9 cellular contexts compared by ENCODE assay signal in the genomic region with DNA sequence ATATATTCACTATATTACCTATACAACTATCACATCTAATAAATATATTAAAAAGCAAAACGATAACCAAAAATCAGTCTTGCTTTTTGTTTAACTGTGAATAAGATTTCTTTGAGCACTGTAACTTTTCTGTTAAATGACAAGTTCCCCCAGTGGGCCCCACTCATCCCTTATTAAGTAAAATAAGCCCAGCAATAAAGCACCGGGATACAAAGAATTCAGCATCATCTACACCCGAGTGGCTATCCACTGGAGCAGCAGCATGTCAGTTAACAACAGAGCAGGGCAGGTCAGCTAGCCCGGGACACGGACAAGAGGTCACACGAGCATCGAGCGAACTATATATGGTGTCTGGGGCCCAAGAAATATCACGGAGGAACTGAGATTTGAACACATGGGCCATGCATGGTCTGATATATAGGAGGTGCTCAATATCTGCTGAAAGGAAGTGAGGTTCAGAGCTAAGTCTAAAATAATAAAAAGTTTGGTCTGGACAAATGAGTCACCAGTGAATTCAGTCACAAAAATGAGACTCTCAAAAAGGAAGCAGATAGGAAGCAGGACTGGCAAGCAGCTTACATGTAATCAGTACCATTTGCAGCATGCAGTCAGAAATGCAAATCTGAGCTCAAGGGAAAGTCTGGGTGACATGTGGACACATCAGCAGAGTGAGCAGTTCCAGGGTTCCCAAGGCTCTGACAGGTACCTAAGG. TPM values are rescaled to one million over a fixed set of nuclear protein-coding genes. Genes with fewer than 3 reads are reported as not detected.
DNase-seq lines count a peak whose midpoint lies in the region; ATAC-seq and TF ChIP-seq lines count a peak whose summit lies in the region.
"Had no signal": no experiment of that assay in that cellular context is flagged by ENCODE, and none has a peak within 500 bp of the region (broad histone marks: within the 10 kb centered on the region; RNA-seq: fewer than 3 reads in every experiment).

No MANE protein-coding gene starts in this region.

- TF ChIP-seq EP300 in ovary (IDR thresholded peaks at IDR 0.05): no peak

- peak overlapping the region in 2 of 7 donors; percentile 0 to 66 for H3K27ac Mint-ChIP-seq in CD4-positive, alpha-beta memory T cell
- H3K27ac Mint-ChIP-seq: activated naive CD8-positive, alpha-beta T cell treated with anti-CD3 and anti-CD28 coated beads, Interleukin-2, amount 10 ng/mL, durations not matched to agents 7 days and 5 days had no signal

- POLR2A ChIA-PET in A673 (lab: Charles Lee; ENCODE audit: low non-redundant PET): no interaction called here
- POLR2A ChIA-PET in CD4-positive, alpha-beta memory T cell (lab: Charles Lee; ENCODE audit: partially characterized antibody): no interaction called here

- H3K9me3 Mint-ChIP-seq in CD4-positive, alpha-beta memory T cell: no peaks in the 10 kb centered on the region
- H3K9me3 Mint-ChIP-seq: activated naive CD8-positive, alpha-beta T cell treated with anti-CD3 and anti-CD28 coated beads, Interleukin-2, amount 10 ng/mL, durations not matched to agents 7 days and 5 days had no signal

- H3K4me3 Mint-ChIP-seq in CD4-positive, alpha-beta memory T cell: peak overlapping the region in 2 of 8 donors; percentile 22 to 31
- H3K4me3 Mint-ChIP-seq: activated naive CD8-positive, alpha-beta T cell treated with anti-CD3 and anti-CD28 coated beads, Interleukin-2, amount 10 ng/mL, durations not matched to agents 7 days and 5 days had no signal

- H3K4me1 Mint-ChIP-seq in CD4-positive, alpha-beta memory T cell: peaks cover 33 to 63% (median 46%) of the 10 kb centered on the region in 4 donors

- H3K27me3 Mint-ChIP-seq in CD4-positive, alpha-beta memory T cell: peaks cover 0 to 3% of the 10 kb centered on the region in 2 donors
- H3K27me3 Mint-ChIP-seq: activated naive CD8-positive, alpha-beta T cell treated with anti-CD3 and anti-CD28 coated beads, Interleukin-2, amount 10 ng/mL, durations not matched to agents 7 days and 5 days had no signal

- no peak for DNase-seq in heart right ventricle
- DNase-seq in left ventricle myocardium superior: no peak
- no peak for DNase-seq in A673 (ENCODE audit: low spot score)
- DNase-seq in CD4-positive, alpha-beta memory T cell: no peak
- no peak for DNase-seq in ovary
- DNase-seq: activated naive CD8-positive, alpha-beta T cell treated with anti-CD3 and anti-CD28 coated beads, Interleukin-2, amount 10 ng/mL, durations not matched to agents 7 days and 5 days had no signal

- no TSS peak for BruUV-seq in A673 (replicated peaks; lab: Mats Ljungman, UMichigan)

- intact Hi-C loops in heart right ventricle (cut with DNase I) (no loop called here), left ventricle myocardium superior (cut with micrococcal nuclease) (no loop called here), A673 (cut with micrococcal nuclease; ENCODE audit: unreplicated experiment) (no loop called here), ovary (cut with DNase I) (loop anchor here in 1 of 4 donors (10.0 kb wide), 1 partner anchor 1230 kb away; the partner anchor contains the start of gene MAPK8)
- intact Hi-C loops in CD4-positive, alpha-beta memory T cell (cut with micrococcal nuclease): loop anchor here (5.0 kb wide), 1 partner anchor 1087 kb away; the partner anchor contains the start of gene SGMS1

- H3K9me3 ChIP-seq in heart right ventricle: no peaks in the 10 kb centered on the region
- no peaks in the 10 kb centered on the region for H3K9me3 ChIP-seq in neutrophil
- no peaks in the 10 kb centered on the region for H3K9me3 ChIP-seq in A673 (ENCODE audit: low read depth, low read length, poor library complexity, severe bottlenecking)
- H3K9me3 ChIP-seq in CD4-positive, alpha-beta memory T cell (ENCODE audit: control insufficient read depth in 1 of 2, low read length in 2 of 2): no peaks in the 10 kb centered on the region
- H3K9me3 ChIP-seq in ovary: no peaks in the 10 kb centered on the region

- H3K36me3 Mint-ChIP-seq in CD4-positive, alpha-beta memory T cell: peaks cover 24 to 44% of the 10 kb centered on the region in 2 donors

- H3K36me3 ChIP-seq in heart right ventricle (peaks cover 0 to 34% (median 9%) of the 10 kb centered on the region in 9 donors), neutrophil (peaks cover 20% of the 10 kb centered on the region), A673 (ENCODE audit: insufficient read depth, low read length, poor library complexity, severe bottlenecking) (no peaks in the 10 kb centered on the region), ovary (no peaks in the 10 kb centered on the region)
- H3K36me3 ChIP-seq in CD4-positive, alpha-beta memory T cell (ENCODE audit: insufficient read depth, low read length): peaks cover 9% of the 10 kb centered on the region

- WGBS in heart right ventricle, 2 donors: 56 to 65% methylated on average over 9 of the region's 9 CpGs
- WGBS in ovary, 3 donors: 74% methylated on average over 9 of the region's 9 CpGs

- H3K27me3 ChIP-seq in heart right ventricle (no peaks in the 10 kb centered on the region), neutrophil (no peaks in the 10 kb centered on the region), A673 (replicated peaks; ENCODE audit: insufficient read depth, low read depth, low read length, poor library complexity) (no peaks in the 10 kb centered on the region), ovary (no peaks in the 10 kb centered on the region)
- no peaks in the 10 kb centered on the region for H3K27me3 ChIP-seq in CD4-positive, alpha-beta memory T cell (ENCODE audit: insufficient read depth, low read length)

- CTCF ChIA-PET in A673 (lab: Charles Lee): no interaction called here
- CTCF ChIA-PET in CD4-positive, alpha-beta memory T cell (lab: Charles Lee; ENCODE audit: partially characterized antibody): interaction anchor here (0.9 to 1.1 kb wide), 2 partner anchors 11 to 127 kb away, joined by 3 to 5 read pairs; no protein-coding TSS in a partner anchor

- H3K4me1 ChIP-seq in heart right ventricle (peaks cover 0 to 61% (median 39%) of the 10 kb centered on the region in 9 donors), neutrophil (ENCODE audit: control insufficient read depth in 1 of 2, insufficient read depth in 1 of 2, low read depth in 1 of 2, low read length in 1 of 2) (peaks cover 17 to 22% of the 10 kb centered on the region in 2 experiments), A673 (ENCODE audit: insufficient read depth, low read length, poor library complexity, severe bottlenecking) (no peaks in the 10 kb centered on the region), ovary (ENCODE audit: insufficient read depth) (peaks cover 11% of the 10 kb centered on the region)
- H3K4me1 ChIP-seq in CD4-positive, alpha-beta memory T cell (ENCODE audit: insufficient read depth, low read length): peaks cover 13% of the 10 kb centered on the region

- TF ChIP-seq POLR2A in ovary (IDR thresholded peaks at IDR 0.05): no peak

- no peak for TF ChIP-seq CTCF in heart right ventricle (IDR thresholded peaks at IDR 0.05)
- no peak for TF ChIP-seq CTCF in neutrophil (IDR thresholded peaks at IDR 0.05)
- no peak for TF ChIP-seq CTCF in A673 (conservative IDR thresholded peaks at IDR 0.05; ENCODE audit: low read depth, low read length)
- no peak for TF ChIP-seq CTCF in ovary (IDR thresholded peaks at IDR 0.05)

- H3K27ac ChIP-seq in heart right ventricle (peak overlapping the region in 8 of 10 donors; percentile 34 to 74 (median 56)), neutrophil (peak overlapping the region; percentile 19), A673 (ENCODE audit: low read depth, low read length, poor library complexity, severe bottlenecking) (no peak overlapping the region), ovary (no peak overlapping the region)
- H3K27ac ChIP-seq in CD4-positive, alpha-beta memory T cell (ENCODE audit: low read depth, low read length): no peak overlapping the region

- ATAC-seq in heart right ventricle (no peak), left ventricle myocardium superior (no peak), HG02970 (IDR thresholded peaks at IDR 0.05; ENCODE audit: low FRiP score, unreplicated experiment) (peak; percentile 40), SK-N-SH treated with all-trans-retinoic acid at 6 μM for 48 hours (peak; percentile 11)

- H3K4me3 ChIP-seq in heart right ventricle (no peak overlapping the region), neutrophil (ENCODE audit: low read depth in 1 of 2, low read length in 1 of 2) (no peak overlapping the region), A673 (ENCODE audit: low read depth, low read length, poor library complexity, severe bottlenecking) (no peak overlapping the region), ovary (no peak overlapping the region)
- no peak overlapping the region for H3K4me3 ChIP-seq in CD4-positive, alpha-beta memory T cell (ENCODE audit: low read length in 2 of 2)

TF ChIP-seq in SK-N-SH treated with all-trans-retinoic acid at 6 μM for 48 hours, 23 proteins besides CTCF, POLR2A, EP300 and RAD21:
- TF ChIP-seq ARNTL (CRISPR knock-in tag; IDR thresholded peaks at IDR 0.05; ENCODE audit: borderline replicate concordance, low read depth) (no peak), OSR1 (CRISPR knock-in tag; IDR thresholded peaks at IDR 0.05) (no peak), ZFP3 (CRISPR knock-in tag; IDR thresholded peaks at IDR 0.05) (no peak), ZC3H10 (CRISPR knock-in tag; IDR thresholded peaks at IDR 0.05) (no peak)

RNA-seq across cellular contexts. Expression of gene ERCC6, which starts 4.1 kb away (rescaled TPM):
- total RNA-seq in heart right ventricle (10 to 100 TPM; 12.8 to 32.4 (median 22.6) TPM), left ventricle myocardium superior (25.1 TPM), A673 (2021) (11.0 and 11.4 TPM in 2 replicates), ovary (10 to 100 TPM in 6 of 7 donors, 1 to 10 TPM in 1; 7.1 to 24.1 (median 20.6) TPM)
- polyA plus RNA-seq in heart right ventricle (1 to 10 TPM; 1.9 to 4.8 TPM), ovary (1 to 10 TPM; 6.8 to 9.7 TPM)
- total RNA-seq in CD4-positive, alpha-beta memory T cell: 10 to 100 TPM; 46.0 to 46.7 TPM
- polyA plus RNA-seq in CD4-positive, alpha-beta memory T cell: 10 to 100 TPM in 1 of 2 donors, 1 to 10 TPM in 1; 7.3 to 10.1 TPM

Comparison
In these comparisons a context has a peak if more than half of its experiments do, and no peak if none do; other contexts are left out.
1. ATAC-seq: peak in HG02970 (single experiment) and SK-N-SH treated with all-trans-retinoic acid at 6 μM for 48 hours (single experiment); none in heart right ventricle (0 of 8) and left ventricle myocardium superior (single experiment).
2. H3K27ac ChIP-seq: peak in heart right ventricle (8 of 10) and neutrophil (single experiment); none in A673 (single experiment), CD4-positive, alpha-beta memory T cell (single experiment) and ovary (0 of 2).